Comparison of ENCODE assay signal across 8 cellular contexts in genomic region chr22:27718186-27719032, GRCh38.
DNase-seq lines count a peak whose midpoint lies in the region; ATAC-seq and TF ChIP-seq lines count a peak whose summit lies in the region.

No MANE protein-coding gene starts in this region.

- DNase-seq in EH (ENCODE audit: low read depth): peak; percentile 96
- peak; percentile 22 for DNase-seq in glomerular endothelial cell (ENCODE audit: extremely low read depth, low read depth, low spot score)
- DNase-seq in putamen (ENCODE audit: low spot score): peak; percentile 75
- DNase-seq in NCI-H1092 (lab: John Stamatoyannopoulos, UW): no peak
- DNase-seq in T-helper 2 cell: no peak
- no peak for DNase-seq in DMS79 treated with DMSO at 0.1 percent for 48 hours (lab: John Stamatoyannopoulos, UW)
- no peak for DNase-seq in SHP77 treated with DMSO at 0.1 percent for 48 hours (lab: John Stamatoyannopoulos, UW)

- peak; percentile 98 for ATAC-seq in SK-N-SH treated with all-trans-retinoic acid at 6 μM for 48 hours

TF ChIP-seq in SK-N-SH treated with all-trans-retinoic acid at 6 μM for 48 hours, 23 proteins besides CTCF, POLR2A, EP300 and RAD21:
- TF ChIP-seq ZFP3 (CRISPR knock-in tag; IDR thresholded peaks at IDR 0.05) (0 out of 2 replicates have a peak, but pooled peaks have one; percentile 25), ESRRG (CRISPR knock-in tag; IDR thresholded peaks at IDR 0.05) (no peak), ISL1 (CRISPR knock-in tag; IDR thresholded peaks at IDR 0.05) (no peak), ARNTL (CRISPR knock-in tag; IDR thresholded peaks at IDR 0.05; ENCODE audit: borderline replicate concordance, low read depth) (no peak), TOX (CRISPR knock-in tag; IDR thresholded peaks at IDR 0.05; ENCODE audit: borderline replicate concordance) (peak; percentile 71; the same call in 1 of the 2 replicates), RARB (CRISPR knock-in tag; IDR thresholded peaks at IDR 0.05) (no peak), GLIS3 (CRISPR knock-in tag; IDR thresholded peaks at IDR 0.05) (no peak)
- TF ChIP-seq, protein P1, sequence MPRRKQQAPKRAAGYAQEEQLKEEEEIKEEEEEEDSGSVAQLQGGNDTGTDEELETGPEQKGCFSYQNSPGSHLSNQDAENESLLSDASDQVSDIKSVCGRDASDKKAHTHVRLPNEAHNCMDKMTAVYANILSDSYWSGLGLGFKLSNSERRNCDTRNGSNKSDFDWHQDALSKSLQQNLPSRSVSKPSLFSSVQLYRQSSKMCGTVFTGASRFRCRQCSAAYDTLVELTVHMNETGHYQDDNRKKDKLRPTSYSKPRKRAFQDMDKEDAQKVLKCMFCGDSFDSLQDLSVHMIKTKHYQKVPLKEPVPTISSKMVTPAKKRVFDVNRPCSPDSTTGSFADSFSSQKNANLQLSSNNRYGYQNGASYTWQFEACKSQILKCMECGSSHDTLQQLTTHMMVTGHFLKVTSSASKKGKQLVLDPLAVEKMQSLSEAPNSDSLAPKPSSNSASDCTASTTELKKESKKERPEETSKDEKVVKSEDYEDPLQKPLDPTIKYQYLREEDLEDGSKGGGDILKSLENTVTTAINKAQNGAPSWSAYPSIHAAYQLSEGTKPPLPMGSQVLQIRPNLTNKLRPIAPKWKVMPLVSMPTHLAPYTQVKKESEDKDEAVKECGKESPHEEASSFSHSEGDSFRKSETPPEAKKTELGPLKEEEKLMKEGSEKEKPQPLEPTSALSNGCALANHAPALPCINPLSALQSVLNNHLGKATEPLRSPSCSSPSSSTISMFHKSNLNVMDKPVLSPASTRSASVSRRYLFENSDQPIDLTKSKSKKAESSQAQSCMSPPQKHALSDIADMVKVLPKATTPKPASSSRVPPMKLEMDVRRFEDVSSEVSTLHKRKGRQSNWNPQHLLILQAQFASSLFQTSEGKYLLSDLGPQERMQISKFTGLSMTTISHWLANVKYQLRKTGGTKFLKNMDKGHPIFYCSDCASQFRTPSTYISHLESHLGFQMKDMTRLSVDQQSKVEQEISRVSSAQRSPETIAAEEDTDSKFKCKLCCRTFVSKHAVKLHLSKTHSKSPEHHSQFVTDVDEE (CRISPR knock-in tag; IDR thresholded peaks at IDR 0.05): no peak
- TF ChIP-seq, protein P2, sequence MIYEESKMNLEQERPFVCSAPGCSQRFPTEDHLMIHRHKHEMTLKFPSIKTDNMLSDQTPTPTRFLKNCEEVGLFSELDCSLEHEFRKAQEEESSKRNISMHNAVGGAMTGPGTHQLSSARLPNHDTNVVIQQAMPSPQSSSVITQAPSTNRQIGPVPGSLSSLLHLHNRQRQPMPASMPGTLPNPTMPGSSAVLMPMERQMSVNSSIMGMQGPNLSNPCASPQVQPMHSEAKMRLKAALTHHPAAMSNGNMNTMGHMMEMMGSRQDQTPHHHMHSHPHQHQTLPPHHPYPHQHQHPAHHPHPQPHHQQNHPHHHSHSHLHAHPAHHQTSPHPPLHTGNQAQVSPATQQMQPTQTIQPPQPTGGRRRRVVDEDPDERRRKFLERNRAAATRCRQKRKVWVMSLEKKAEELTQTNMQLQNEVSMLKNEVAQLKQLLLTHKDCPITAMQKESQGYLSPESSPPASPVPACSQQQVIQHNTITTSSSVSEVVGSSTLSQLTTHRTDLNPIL (CRISPR knock-in tag; IDR thresholded peaks at IDR 0.05; ENCODE audit: low read depth): no peak

Comparison
In these comparisons a context has a peak if more than half of its experiments do, and no peak if none do; other contexts are left out.
1. DNase-seq: peak in EH (single experiment), glomerular endothelial cell (single experiment) and putamen (single experiment); none in NCI-H1092 (single experiment), T-helper 2 cell (0 of 5), DMS79 treated with DMSO at 0.1 percent for 48 hours (single experiment) and SHP77 treated with DMSO at 0.1 percent for 48 hours (single experiment).